ENCODE assay signal across 1 cellular context in the genomic region with DNA sequence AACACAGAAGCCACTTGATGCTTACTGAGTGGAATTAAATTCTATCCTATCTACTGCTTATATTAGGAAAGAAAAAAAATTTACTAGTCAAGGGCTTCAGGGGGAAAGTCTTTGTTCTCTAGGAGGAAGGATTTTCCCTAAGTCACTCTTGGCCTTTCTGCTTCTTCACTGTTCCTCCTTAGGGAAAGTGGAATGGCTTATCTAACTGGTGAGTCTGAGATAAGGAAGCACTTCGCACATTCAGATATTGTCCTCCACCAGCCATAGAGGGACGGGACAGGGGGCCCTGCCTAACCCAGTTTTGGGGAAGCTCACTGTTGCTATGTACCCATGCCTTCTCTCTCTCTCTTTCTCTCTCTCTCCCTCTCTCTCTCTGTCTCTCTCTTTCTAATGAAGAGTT.
TF ChIP-seq lines count a peak whose summit lies in the region.

No MANE protein-coding gene starts in this region.

TF ChIP-seq in GM23338, 12 proteins besides CTCF, POLR2A, EP300 and RAD21 (continued from another document):
- TF ChIP-seq, protein P1, sequence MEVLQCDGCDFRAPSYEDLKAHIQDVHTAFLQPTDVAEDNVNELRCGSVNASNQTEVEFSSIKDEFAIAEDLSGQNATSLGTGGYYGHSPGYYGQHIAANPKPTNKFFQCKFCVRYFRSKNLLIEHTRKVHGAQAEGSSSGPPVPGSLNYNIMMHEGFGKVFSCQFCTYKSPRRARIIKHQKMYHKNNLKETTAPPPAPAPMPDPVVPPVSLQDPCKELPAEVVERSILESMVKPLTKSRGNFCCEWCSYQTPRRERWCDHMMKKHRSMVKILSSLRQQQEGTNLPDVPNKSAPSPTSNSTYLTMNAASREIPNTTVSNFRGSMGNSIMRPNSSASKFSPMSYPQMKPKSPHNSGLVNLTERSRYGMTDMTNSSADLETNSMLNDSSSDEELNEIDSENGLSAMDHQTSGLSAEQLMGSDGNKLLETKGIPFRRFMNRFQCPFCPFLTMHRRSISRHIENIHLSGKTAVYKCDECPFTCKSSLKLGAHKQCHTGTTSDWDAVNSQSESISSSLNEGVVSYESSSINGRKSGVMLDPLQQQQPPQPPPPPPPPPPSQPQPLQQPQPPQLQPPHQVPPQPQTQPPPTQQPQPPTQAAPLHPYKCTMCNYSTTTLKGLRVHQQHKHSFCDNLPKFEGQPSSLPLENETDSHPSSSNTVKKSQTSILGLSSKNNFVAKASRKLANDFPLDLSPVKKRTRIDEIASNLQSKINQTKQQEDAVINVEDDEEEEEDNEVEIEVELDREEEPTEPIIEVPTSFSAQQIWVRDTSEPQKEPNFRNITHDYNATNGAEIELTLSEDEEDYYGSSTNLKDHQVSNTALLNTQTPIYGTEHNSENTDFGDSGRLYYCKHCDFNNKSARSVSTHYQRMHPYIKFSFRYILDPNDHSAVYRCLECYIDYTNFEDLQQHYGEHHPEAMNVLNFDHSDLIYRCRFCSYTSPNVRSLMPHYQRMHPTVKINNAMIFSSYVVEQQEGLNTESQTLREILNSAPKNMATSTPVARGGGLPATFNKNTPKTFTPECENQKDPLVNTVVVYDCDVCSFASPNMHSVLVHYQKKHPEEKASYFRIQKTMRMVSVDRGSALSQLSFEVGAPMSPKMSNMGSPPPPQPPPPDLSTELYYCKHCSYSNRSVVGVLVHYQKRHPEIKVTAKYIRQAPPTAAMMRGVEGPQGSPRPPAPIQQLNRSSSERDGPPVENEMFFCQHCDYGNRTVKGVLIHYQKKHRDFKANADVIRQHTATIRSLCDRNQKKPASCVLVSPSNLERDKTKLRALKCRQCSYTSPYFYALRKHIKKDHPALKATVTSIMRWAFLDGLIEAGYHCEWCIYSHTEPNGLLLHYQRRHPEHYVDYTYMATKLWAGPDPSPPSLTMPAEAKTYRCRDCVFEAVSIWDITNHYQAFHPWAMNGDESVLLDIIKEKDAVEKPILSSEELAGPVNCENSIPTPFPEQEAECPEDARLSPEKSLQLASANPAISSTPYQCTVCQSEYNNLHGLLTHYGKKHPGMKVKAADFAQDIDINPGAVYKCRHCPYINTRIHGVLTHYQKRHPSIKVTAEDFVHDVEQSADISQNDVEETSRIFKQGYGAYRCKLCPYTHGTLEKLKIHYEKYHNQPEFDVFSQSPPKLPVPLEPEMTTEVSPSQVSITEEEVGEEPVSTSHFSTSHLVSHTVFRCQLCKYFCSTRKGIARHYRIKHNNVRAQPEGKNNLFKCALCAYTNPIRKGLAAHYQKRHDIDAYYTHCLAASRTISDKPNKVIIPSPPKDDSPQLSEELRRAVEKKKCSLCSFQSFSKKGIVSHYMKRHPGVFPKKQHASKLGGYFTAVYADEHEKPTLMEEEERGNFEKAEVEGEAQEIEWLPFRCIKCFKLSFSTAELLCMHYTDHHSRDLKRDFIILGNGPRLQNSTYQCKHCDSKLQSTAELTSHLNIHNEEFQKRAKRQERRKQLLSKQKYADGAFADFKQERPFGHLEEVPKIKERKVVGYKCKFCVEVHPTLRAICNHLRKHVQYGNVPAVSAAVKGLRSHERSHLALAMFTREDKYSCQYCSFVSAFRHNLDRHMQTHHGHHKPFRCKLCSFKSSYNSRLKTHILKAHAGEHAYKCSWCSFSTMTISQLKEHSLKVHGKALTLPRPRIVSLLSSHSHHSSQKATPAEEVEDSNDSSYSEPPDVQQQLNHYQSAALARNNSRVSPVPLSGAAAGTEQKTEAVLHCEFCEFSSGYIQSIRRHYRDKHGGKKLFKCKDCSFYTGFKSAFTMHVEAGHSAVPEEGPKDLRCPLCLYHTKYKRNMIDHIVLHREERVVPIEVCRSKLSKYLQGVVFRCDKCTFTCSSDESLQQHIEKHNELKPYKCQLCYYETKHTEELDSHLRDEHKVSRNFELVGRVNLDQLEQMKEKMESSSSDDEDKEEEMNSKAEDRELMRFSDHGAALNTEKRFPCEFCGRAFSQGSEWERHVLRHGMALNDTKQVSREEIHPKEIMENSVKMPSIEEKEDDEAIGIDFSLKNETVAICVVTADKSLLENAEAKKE (CRISPR knock-in tag; IDR thresholded peaks at IDR 0.05), result no peak
- no peak for TF ChIP-seq EZH2 (IDR thresholded peaks at IDR 0.05; ENCODE audit: low read depth, unreplicated experiment)
- no peak for TF ChIP-seq EZH2phosphoT487 (IDR thresholded peaks at IDR 0.05; ENCODE audit: unreplicated experiment)
- TF ChIP-seq, protein P2, sequence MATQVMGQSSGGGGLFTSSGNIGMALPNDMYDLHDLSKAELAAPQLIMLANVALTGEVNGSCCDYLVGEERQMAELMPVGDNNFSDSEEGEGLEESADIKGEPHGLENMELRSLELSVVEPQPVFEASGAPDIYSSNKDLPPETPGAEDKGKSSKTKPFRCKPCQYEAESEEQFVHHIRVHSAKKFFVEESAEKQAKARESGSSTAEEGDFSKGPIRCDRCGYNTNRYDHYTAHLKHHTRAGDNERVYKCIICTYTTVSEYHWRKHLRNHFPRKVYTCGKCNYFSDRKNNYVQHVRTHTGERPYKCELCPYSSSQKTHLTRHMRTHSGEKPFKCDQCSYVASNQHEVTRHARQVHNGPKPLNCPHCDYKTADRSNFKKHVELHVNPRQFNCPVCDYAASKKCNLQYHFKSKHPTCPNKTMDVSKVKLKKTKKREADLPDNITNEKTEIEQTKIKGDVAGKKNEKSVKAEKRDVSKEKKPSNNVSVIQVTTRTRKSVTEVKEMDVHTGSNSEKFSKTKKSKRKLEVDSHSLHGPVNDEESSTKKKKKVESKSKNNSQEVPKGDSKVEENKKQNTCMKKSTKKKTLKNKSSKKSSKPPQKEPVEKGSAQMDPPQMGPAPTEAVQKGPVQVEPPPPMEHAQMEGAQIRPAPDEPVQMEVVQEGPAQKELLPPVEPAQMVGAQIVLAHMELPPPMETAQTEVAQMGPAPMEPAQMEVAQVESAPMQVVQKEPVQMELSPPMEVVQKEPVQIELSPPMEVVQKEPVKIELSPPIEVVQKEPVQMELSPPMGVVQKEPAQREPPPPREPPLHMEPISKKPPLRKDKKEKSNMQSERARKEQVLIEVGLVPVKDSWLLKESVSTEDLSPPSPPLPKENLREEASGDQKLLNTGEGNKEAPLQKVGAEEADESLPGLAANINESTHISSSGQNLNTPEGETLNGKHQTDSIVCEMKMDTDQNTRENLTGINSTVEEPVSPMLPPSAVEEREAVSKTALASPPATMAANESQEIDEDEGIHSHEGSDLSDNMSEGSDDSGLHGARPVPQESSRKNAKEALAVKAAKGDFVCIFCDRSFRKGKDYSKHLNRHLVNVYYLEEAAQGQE (IDR thresholded peaks at IDR 0.05; ENCODE audit: unreplicated experiment), result no peak
- no peak for TF ChIP-seq POLR2AphosphoS5 (IDR thresholded peaks at IDR 0.05; ENCODE audit: low read depth)
- TF ChIP-seq JUNB (IDR thresholded peaks at IDR 0.05; ENCODE audit: unreplicated experiment), result no peak
- TF ChIP-seq STAT1 (IDR thresholded peaks at IDR 0.05; ENCODE audit: unreplicated experiment), result no peak
- no peak for TF ChIP-seq ZNF114 (CRISPR knock-in tag; IDR thresholded peaks at IDR 0.05)
